Comparison of ENCODE assay signal across 16 cellular contexts in genomic region chr6:110547266-110547964, GRCh38.
DNase-seq lines count a peak whose midpoint lies in the region; FAIRE-seq and TF ChIP-seq lines count a peak whose summit lies in the region.
"Had no signal": no experiment of that assay in that cellular context is flagged by ENCODE, and none has a peak within 500 bp of the region (broad histone marks: within the 10 kb centered on the region; RNA-seq: fewer than 3 reads in every experiment).

No MANE protein-coding gene starts in this region.

- no peaks in the 10 kb centered on the region for H3K36me3 Mint-ChIP-seq in osteocyte (ENCODE audit: unreplicated experiment)
- H3K36me3 Mint-ChIP-seq: CD8-positive, alpha-beta T cell had no signal

- H3K27ac Mint-ChIP-seq in osteocyte (ENCODE audit: unreplicated experiment), result no peak overlapping the region
- H3K27ac Mint-ChIP-seq: activated T-helper 17 cell treated with anti-CD3 and anti-CD28 coated beads, Interleukin-2, amount 50 U/mL, for 72 hours; CD8-positive, alpha-beta T cell had no signal

- H3K4me3 Mint-ChIP-seq in osteocyte (ENCODE audit: unreplicated experiment), result no peak overlapping the region
- H3K4me3 Mint-ChIP-seq: activated T-helper 17 cell treated with anti-CD3 and anti-CD28 coated beads, Interleukin-2, amount 50 U/mL, for 72 hours; CD8-positive, alpha-beta T cell; naive thymus-derived CD8-positive, alpha-beta T cell had no signal

- H3K27me3 ChIP-seq in dorsolateral prefrontal cortex, result no peaks in the 10 kb centered on the region
- H3K27me3 ChIP-seq: SJCRH30 had no signal

- peak overlapping the region; percentile 51 to 100 (median 99) for H3K27ac ChIP-seq in dorsolateral prefrontal cortex
- H3K27ac ChIP-seq: HL-60, SJCRH30 had no signal

- H3K27me3 Mint-ChIP-seq in osteocyte (ENCODE audit: unreplicated experiment), result no peaks in the 10 kb centered on the region

- H3K4me1 Mint-ChIP-seq in osteocyte (ENCODE audit: unreplicated experiment), result peaks cover 15% of the 10 kb centered on the region

- no peak for FAIRE-seq in RCC 7860 (lab: Jason Lieb, UNC)

- TF ChIP-seq CTCF in dorsolateral prefrontal cortex (IDR thresholded peaks at IDR 0.05 in 54 of 56, conservative IDR thresholded peaks at IDR 0.05 in 2 of 56; ENCODE audit: low read depth in 1 of 56, partially characterized antibody in 56 of 56) (no peak), osteocyte (IDR thresholded peaks at IDR 0.05) (no peak)

- peak; percentile 95 for DNase-seq in ELR (ENCODE audit: low read depth)
- peak; percentile 47 for DNase-seq in RCC 7860 (ENCODE audit: low spot score)
- DNase-seq in dorsolateral prefrontal cortex, result no peak
- DNase-seq in osteocyte (ENCODE audit: extremely low spot score, unreplicated experiment), result peak; percentile 10
- DNase-seq in iPS-NIHi7 (ENCODE audit: extremely low spot score), result no peak
- no peak for DNase-seq in SIG-M5 treated with dmso at 0.1 percent for 504 hours (lab: John Stamatoyannopoulos, UW; ENCODE audit: unreplicated experiment)
- DNase-seq in NOMO-1 treated with DMSO at 0.1 percent for 48 hours (lab: John Stamatoyannopoulos, UW; ENCODE audit: unreplicated experiment), result no peak
- no peak for DNase-seq in NCI-H2107 (lab: John Stamatoyannopoulos, UW)
- DNase-seq: CD8-positive, alpha-beta T cell; erythroblast; naive thymus-derived CD8-positive, alpha-beta T cell; NCI-H1105; NCI-H524 treated with DMSO at 0.1 percent for 48 hours; SJCRH30 had no signal

- intact Hi-C loops in dorsolateral prefrontal cortex (cut with DNase I), result no loop called here

- H3K4me3 ChIP-seq in dorsolateral prefrontal cortex, result no peak overlapping the region
- H3K4me3 ChIP-seq: SJCRH30 had no signal

- peaks cover 15% of the 10 kb centered on the region for H3K9me3 Mint-ChIP-seq in osteocyte (ENCODE audit: unreplicated experiment)

Comparison
In these comparisons a context has a peak if more than half of its experiments do, and no peak if none do; other contexts are left out.
1. DNase-seq: peak in ELR (single experiment), RCC 7860 (single experiment) and osteocyte (single experiment); none in dorsolateral prefrontal cortex (0 of 10), iPS-NIHi7 (single experiment), SIG-M5 treated with dmso at 0.1 percent for 504 hours (single experiment), NOMO-1 treated with DMSO at 0.1 percent for 48 hours (single experiment) and NCI-H2107 (single experiment).